In the genomic region with DNA sequence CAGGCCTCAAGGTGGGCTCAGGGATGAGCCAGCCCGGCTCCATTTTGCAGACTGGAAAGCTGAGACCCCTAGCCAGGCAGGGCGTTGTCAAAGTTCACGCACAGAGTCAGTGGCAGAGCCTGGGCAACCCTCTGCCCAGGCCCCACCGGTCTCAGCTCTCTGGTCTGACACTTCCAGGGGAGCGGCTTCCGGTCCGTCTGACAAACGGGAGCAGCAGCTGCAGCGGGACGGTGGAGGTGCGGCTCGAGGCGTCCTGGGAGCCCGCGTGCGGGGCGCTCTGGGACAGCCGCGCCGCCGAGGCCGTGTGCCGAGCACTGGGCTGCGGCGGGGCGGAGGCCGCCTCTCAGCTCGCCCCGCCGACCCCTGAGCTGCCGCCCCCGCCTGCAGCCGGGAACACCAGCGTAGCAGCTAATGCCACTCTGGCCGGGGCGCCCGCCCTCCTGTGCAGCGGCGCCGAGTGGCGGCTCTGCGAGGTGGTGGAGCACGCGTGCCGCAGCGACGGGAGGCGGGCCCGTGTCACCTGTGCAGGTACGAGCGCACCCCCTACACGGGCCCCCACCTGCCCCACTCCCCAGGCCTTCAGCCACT, we compare ENCODE assay signal across 9 cellular contexts. TPM values are rescaled to one million over a fixed set of nuclear protein-coding genes. Genes with fewer than 3 reads are reported as not detected.
DNase-seq lines count a peak whose midpoint lies in the region; ATAC-seq and TF ChIP-seq lines count a peak whose summit lies in the region.
"Had no signal": no experiment of that assay in that cellular context is flagged by ENCODE, and none has a peak within 500 bp of the region (broad histone marks: within the 10 kb centered on the region; RNA-seq: fewer than 3 reads in every experiment).

No MANE protein-coding gene starts in this region.

- H3K9ac ChIP-seq in SK-N-SH, result no peak overlapping the region

- TF ChIP-seq POLR2A in heart left ventricle (IDR thresholded peaks at IDR 0.05) (no peak), prostate gland (IDR thresholded peaks at IDR 0.05) (no peak)

- H3K4me1 ChIP-seq in SK-N-SH (ENCODE audit: control insufficient read depth in 1 of 2, insufficient read depth in 2 of 2, low read depth in 1 of 2, low read length in 1 of 2) (peaks cover 4 to 22% of the 10 kb centered on the region in 2 experiments; a peak in 2 of 4 replicates), heart left ventricle (peaks cover 0 to 28% (median 12%) of the 10 kb centered on the region in 12 donors), prostate gland (replicated peaks) (no peaks in the 10 kb centered on the region), aorta (ENCODE audit: control insufficient read depth in 1 of 2, insufficient read depth in 2 of 2, low read length in 2 of 2) (no peaks in the 10 kb centered on the region)

- no peaks in the 10 kb centered on the region for H3K79me2 ChIP-seq in SK-N-SH (ENCODE audit: insufficient read depth)

- no peak overlapping the region for H3K27ac ChIP-seq in SK-N-SH (ENCODE audit: low read depth in 2 of 2, low read length in 1 of 2)
- no peak overlapping the region for H3K27ac ChIP-seq in heart left ventricle
- no peak overlapping the region for H3K27ac ChIP-seq in prostate gland
- no peak overlapping the region for H3K27ac ChIP-seq in aorta (ENCODE audit: low read depth in 1 of 2, low read length in 2 of 2)

- POLR2A ChIA-PET in SK-N-SH (lab: Yijun Ruan, JAX), result no interaction called here

- H3K27me3 ChIP-seq in SK-N-SH (ENCODE audit: insufficient read depth) (peaks cover 13% of the 10 kb centered on the region; the same call in 1 of the 2 replicates), heart left ventricle (peaks cover 0 to 30% (median 18%) of the 10 kb centered on the region in 9 donors), prostate gland (replicated peaks; ENCODE audit: insufficient read depth) (no peaks in the 10 kb centered on the region), aorta (ENCODE audit: control insufficient read depth in 1 of 2, insufficient read depth in 2 of 2, low read length in 1 of 2) (no peaks in the 10 kb centered on the region)

- H3K9me3 ChIP-seq in SK-N-SH (no peaks in the 10 kb centered on the region), heart left ventricle (no peaks in the 10 kb centered on the region), prostate gland (no peaks in the 10 kb centered on the region), aorta (ENCODE audit: control insufficient read depth, low read length) (no peaks in the 10 kb centered on the region)

- peak overlapping the region; percentile 59; the same call in 1 of the 2 replicates for H3K4me2 ChIP-seq in SK-N-SH

- no peak for TF ChIP-seq CTCF in GM12864 (IDR thresholded peaks at IDR 0.05; ENCODE audit: low read depth, low read length, missing control alignments)
- TF ChIP-seq CTCF in SK-N-SH (IDR thresholded peaks at IDR 0.05), result no peak
- no peak for TF ChIP-seq CTCF in heart left ventricle (IDR thresholded peaks at IDR 0.05)
- no peak for TF ChIP-seq CTCF in prostate gland (IDR thresholded peaks at IDR 0.05)

- H3F3A ChIP-seq in SK-N-SH (replicated peaks; ENCODE audit: insufficient read depth), result no peaks in the 10 kb centered on the region

- TF ChIP-seq RAD21 in SK-N-SH (IDR thresholded peaks at IDR 0.05; ENCODE audit: low read length), result no peak

- H3K36me3 ChIP-seq in SK-N-SH (replicated peaks in 1 of 2; ENCODE audit: control insufficient read depth in 1 of 2, insufficient read depth in 2 of 2, low read length in 1 of 2) (no peaks in the 10 kb centered on the region), heart left ventricle (no peaks in the 10 kb centered on the region), prostate gland (no peaks in the 10 kb centered on the region), aorta (ENCODE audit: control insufficient read depth in 1 of 2, insufficient read depth in 2 of 2, low read length in 1 of 2) (no peaks in the 10 kb centered on the region)

- no peaks in the 10 kb centered on the region for H4K20me1 ChIP-seq in SK-N-SH (ENCODE audit: insufficient read depth)

- TF ChIP-seq EP300 in SK-N-SH (IDR thresholded peaks at IDR 0.05; ENCODE audit: borderline replicate concordance in 1 of 2, low read depth in 1 of 2, low read length in 1 of 2), result no peak

- no peak overlapping the region for H2AFZ ChIP-seq in SK-N-SH (ENCODE audit: low read depth)

- intact Hi-C loops in heart left ventricle (cut with DNase I) (no loop called here), prostate gland (cut with DNase I) (no loop called here), aorta (cut with DNase I) (no loop called here)

- no peak for DNase-seq in GM12864 (ENCODE audit: low read depth)
- DNase-seq in SK-N-SH, result peak; percentile 78
- no peak for DNase-seq in heart left ventricle
- DNase-seq in prostate gland (ENCODE audit: low spot score), result no peak
- no peak for DNase-seq in SW 1271 (lab: John Stamatoyannopoulos, UW)
- DNase-seq in aorta, result no peak
- DNase-seq in activated CD4-positive, alpha-beta T cell treated with anti-CD3 and anti-CD28 coated beads for 4 hours, result no peak

- CTCF ChIA-PET in SK-N-SH (lab: Yijun Ruan, JAX), result interaction anchor here (1.0 to 1.4 kb wide), 3 partner anchors 38 to 179 kb away, joined by 3 to 4 read pairs (median 3); no protein-coding TSS in a partner anchor

- peak overlapping the region; percentile 22 for H3K4me3 ChIP-seq in GM12864 (ENCODE audit: low read depth, low read length)
- peak overlapping the region in 1 of 2 experiments; percentile 19; a peak in 3 of 4 replicates for H3K4me3 ChIP-seq in SK-N-SH (ENCODE audit: low read depth in 2 of 2, low read length in 1 of 2)
- H3K4me3 ChIP-seq in heart left ventricle, result peak overlapping the region; percentile 23 to 52 (median 48)
- peak overlapping the region; percentile 23 to 24 for H3K4me3 ChIP-seq in prostate gland
- H3K4me3 ChIP-seq in aorta (ENCODE audit: low read length in 2 of 2), result no peak overlapping the region

- 51% methylated on average over 4 of the region's 52 CpGs for WGBS in SK-N-SH (ENCODE audit: low lambda C conversion rate)
- 0 to 7% (median 4%) methylated on average over 25 to 52 of the region's 52 CpGs; no CpG with 5 or more reads in 1 of the 4 donors for WGBS in heart left ventricle, 4 donors
- WGBS in prostate gland, result 8% methylated on average over 42 of the region's 52 CpGs
- 6% methylated on average over 44 to 52 of the region's 52 CpGs for WGBS in aorta, 2 donors

- peak in 2 of 4 donors; percentile 23 to 26 for ATAC-seq in heart left ventricle
- ATAC-seq in HG02981 (IDR thresholded peaks at IDR 0.05; ENCODE audit: unreplicated experiment), result no peak
- no peak for ATAC-seq in aorta (ENCODE audit: low FRiP score)

- no peaks in the 10 kb centered on the region for H3K9me2 ChIP-seq in SK-N-SH

TF ChIP-seq in SK-N-SH, 30 proteins besides CTCF, POLR2A, EP300 and RAD21:
- no peak for TF ChIP-seq POLR2AphosphoS5 (IDR thresholded peaks at IDR 0.05; ENCODE audit: low read depth, low read length)
- TF ChIP-seq GABPA (IDR thresholded peaks at IDR 0.05; ENCODE audit: low read depth), result no peak
- TF ChIP-seq MEF2A (IDR thresholded peaks at IDR 0.05; ENCODE audit: borderline replicate concordance, low read depth), result no peak
- no peak for TF ChIP-seq EZH2phosphoT487 (IDR thresholded peaks at IDR 0.05; ENCODE audit: borderline replicate concordance, low read depth)
- TF ChIP-seq FOSL2 (IDR thresholded peaks at IDR 0.05; ENCODE audit: borderline replicate concordance, low read depth), result no peak
- TF ChIP-seq TEAD4 (IDR thresholded peaks at IDR 0.05; ENCODE audit: borderline replicate concordance, insufficient read depth), result no peak
- TF ChIP-seq, protein P1, sequence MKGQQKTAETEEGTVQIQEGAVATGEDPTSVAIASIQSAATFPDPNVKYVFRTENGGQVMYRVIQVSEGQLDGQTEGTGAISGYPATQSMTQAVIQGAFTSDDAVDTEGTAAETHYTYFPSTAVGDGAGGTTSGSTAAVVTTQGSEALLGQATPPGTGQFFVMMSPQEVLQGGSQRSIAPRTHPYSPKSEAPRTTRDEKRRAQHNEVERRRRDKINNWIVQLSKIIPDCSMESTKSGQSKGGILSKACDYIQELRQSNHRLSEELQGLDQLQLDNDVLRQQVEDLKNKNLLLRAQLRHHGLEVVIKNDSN (IDR thresholded peaks at IDR 0.05; ENCODE audit: borderline replicate concordance, low read depth), result no peak
- TF ChIP-seq NFIC (IDR thresholded peaks at IDR 0.05; ENCODE audit: borderline replicate concordance), result no peak

RNA-seq across cellular contexts. Expression of a gene that starts 36.0 kb away (rescaled TPM):
- polyA plus RNA-seq in SK-N-SH (2012; rRNA removed) (not detected in 2 replicates), heart left ventricle (under 1 TPM; 0.08 to 0.19 TPM), aorta (1 to 10 TPM; 1.3 TPM)
- not detected in 2 replicates for polyA plus RNA-seq in SK-N-SH (2012; cell fraction: cytosol; rRNA removed)
- not detected in 2 replicates for polyA plus RNA-seq in SK-N-SH (2012; cell fraction: nucleus; rRNA removed)
- total RNA-seq in heart left ventricle (1 to 10 TPM in 2 of 9 donors, under 1 TPM in 6, not detected in 1; 0.12 to 6.1 (median 0.40) TPM), prostate gland (1 to 10 TPM in 1 of 2 donors, under 1 TPM in 1; 0.51 to 1.2 TPM), aorta (1 to 10 TPM; 1.6 to 2.2 TPM)
- total RNA-seq: renal cortical epithelial cell had no signal

RNA-seq across cellular contexts. Expression of a gene that starts 55.5 kb away (rescaled TPM):
- polyA plus RNA-seq in SK-N-SH (2012; rRNA removed) (0.13 TPM in 1 of 2 replicates, not detected in the other), heart left ventricle (10 to 100 TPM; 14.8 to 26.4 TPM), aorta (10 to 100 TPM; 21.2 to 36.4 TPM)
- 0.03 TPM in 1 of 2 replicates, not detected in the other for polyA plus RNA-seq in SK-N-SH (2012; cell fraction: cytosol; rRNA removed)
- 0.17 and 0.39 TPM in 2 replicates for polyA plus RNA-seq in SK-N-SH (2012; cell fraction: nucleus; rRNA removed)
- total RNA-seq in heart left ventricle (10 to 100 TPM; 11.9 to 85.1 (median 19.1) TPM), prostate gland (10 to 100 TPM in 1 of 2 donors, 1 to 10 TPM in 1; 3.3 to 19.4 TPM), aorta (10 to 100 TPM; 35.4 to 47.8 TPM)

Comparison
In these comparisons a context has a peak if more than half of its experiments do, and no peak if none do; other contexts are left out.
1. H3K4me3 ChIP-seq: peak in GM12864 (single experiment), heart left ventricle (12 of 12) and prostate gland (2 of 2); none in aorta (0 of 2).